13 cellular contexts compared by ENCODE assay signal in genomic region chr11:35162795-35163194, GRCh38. TPM values are rescaled to one million over a fixed set of nuclear protein-coding genes. Genes with fewer than 3 reads are reported as not detected.
DNase-seq lines count a peak whose midpoint lies in the region; ATAC-seq, FAIRE-seq and TF ChIP-seq lines count a peak whose summit lies in the region.
"Had no signal": no experiment of that assay in that cellular context is flagged by ENCODE, and none has a peak within 500 bp of the region (broad histone marks: within the 10 kb centered on the region; RNA-seq: fewer than 3 reads in every experiment).

No MANE protein-coding gene starts in this region.

- peaks cover 90% of the 10 kb centered on the region for H3K36me3 Mint-ChIP-seq in effector memory CD8-positive, alpha-beta T cell (ENCODE audit: insufficient read depth)
- no peaks in the 10 kb centered on the region for H3K36me3 Mint-ChIP-seq in glutamatergic neuron (ENCODE audit: unreplicated experiment)

- WGBS in smooth muscle cell (ENCODE audit: low lambda C conversion rate) = 90% methylated on average over 2 of the region's 2 CpGs

- H2AFZ ChIP-seq in smooth muscle cell (ENCODE audit: low read depth) = no peak overlapping the region

- no peaks in the 10 kb centered on the region for H3K9me3 Mint-ChIP-seq in effector memory CD8-positive, alpha-beta T cell
- no peaks in the 10 kb centered on the region for H3K9me3 Mint-ChIP-seq in glutamatergic neuron (ENCODE audit: unreplicated experiment)

- peaks cover 36% of the 10 kb centered on the region for H4K20me1 ChIP-seq in smooth muscle cell (ENCODE audit: low read depth)

- no peaks in the 10 kb centered on the region for H3K27me3 Mint-ChIP-seq in effector memory CD8-positive, alpha-beta T cell
- no peaks in the 10 kb centered on the region for H3K27me3 Mint-ChIP-seq in glutamatergic neuron (ENCODE audit: unreplicated experiment)

- H3K36me3 ChIP-seq in smooth muscle cell (ENCODE audit: low read depth) = no peaks in the 10 kb centered on the region

- no peak overlapping the region for H3K4me3 ChIP-seq in smooth muscle cell

- peak overlapping the region; percentile 77 to 79 for H3K4me3 Mint-ChIP-seq in effector memory CD8-positive, alpha-beta T cell
- no peak overlapping the region for H3K4me3 Mint-ChIP-seq in glutamatergic neuron (ENCODE audit: unreplicated experiment)

- H3K4me1 Mint-ChIP-seq in effector memory CD8-positive, alpha-beta T cell (ENCODE audit: low read depth in 2 of 2) = peaks cover 88 to 90% of the 10 kb centered on the region in 2 donors
- H3K4me1 Mint-ChIP-seq in glutamatergic neuron (ENCODE audit: low read depth, unreplicated experiment) = no peaks in the 10 kb centered on the region

- TF ChIP-seq CTCF in smooth muscle cell (IDR thresholded peaks at IDR 0.05; ENCODE audit: borderline replicate concordance, insufficient read depth, poor library complexity, severe bottlenecking) = no peak
- TF ChIP-seq CTCF in glutamatergic neuron (IDR thresholded peaks at IDR 0.05; ENCODE audit: partially characterized antibody, unreplicated experiment) = no peak
- TF ChIP-seq CTCF in GM13976 (IDR thresholded peaks at IDR 0.05; ENCODE audit: borderline replicate concordance, control extremely low read depth, extremely low read depth, insufficient read depth, missing control alignments) = no peak

- H3K27ac Mint-ChIP-seq in effector memory CD8-positive, alpha-beta T cell = peak overlapping the region; percentile 99 to 100
- no peak overlapping the region for H3K27ac Mint-ChIP-seq in glutamatergic neuron (ENCODE audit: unreplicated experiment)

- peak overlapping the region; percentile 34 for H3K27ac ChIP-seq in smooth muscle cell (ENCODE audit: low read depth)

- H3F3A ChIP-seq in smooth muscle cell (ENCODE audit: low read depth) = peaks cover 6% of the 10 kb centered on the region

- ATAC-seq in effector memory CD8-positive, alpha-beta T cell (replicated peaks) = no peak
- ATAC-seq: left cardiac atrium had no signal

- FAIRE-seq in GM18507 (lab: Jason Lieb, UNC) = peak; percentile 35
- FAIRE-seq: colon, G401.6 had no signal

- in situ Hi-C loops in GM13976 (cut with MboI; ENCODE audit: low sequenced_read_pairs, unreplicated experiment) = no loop called here

- peaks cover 31% of the 10 kb centered on the region for H3K4me1 ChIP-seq in smooth muscle cell (ENCODE audit: low read depth)

- no peaks in the 10 kb centered on the region for H3K9me3 ChIP-seq in smooth muscle cell (replicated peaks; ENCODE audit: low read depth)

- peaks cover 13% of the 10 kb centered on the region for H3K79me2 ChIP-seq in smooth muscle cell (ENCODE audit: low read depth)

- peak overlapping the region; percentile 15 for H3K4me2 ChIP-seq in smooth muscle cell

- no peaks in the 10 kb centered on the region for H3K27me3 ChIP-seq in smooth muscle cell (ENCODE audit: low read depth)

- DNase-seq in GM18507 (ENCODE audit: extremely low spot score, insufficient read length, low read depth) = no peak
- peak; percentile 25 for DNase-seq in SIG-M5 (lab: John Stamatoyannopoulos, UW)
- DNase-seq in effector memory CD8-positive, alpha-beta T cell = no peak
- no peak for DNase-seq in smooth muscle cell (lab: John Stamatoyannopoulos, UW; ENCODE audit: unreplicated experiment)
- no peak for DNase-seq in glutamatergic neuron
- no peak for DNase-seq in LoVo (ENCODE audit: low spot score)
- DNase-seq in cortex of kidney (lab: John Stamatoyannopoulos, UW) = no peak
- no peak for DNase-seq in GM13976 (ENCODE audit: low spot score)
- DNase-seq: activated CD4-positive, CD25-positive, alpha-beta regulatory T cell; left cardiac atrium; NCI-H2171 treated with DMSO at 0.1 percent for 48 hours had no signal

- H3K9ac ChIP-seq in smooth muscle cell (ENCODE audit: low read depth) = no peak overlapping the region

RNA-seq across cellular contexts. Expression of gene CD44, which starts 23.8 kb away (rescaled TPM):
- total RNA-seq in smooth muscle cell (143 and 248 TPM in 2 replicates), glutamatergic neuron (ENCODE audit: unreplicated experiment) (0.71 TPM)
- polyA plus RNA-seq in smooth muscle cell = 116 and 174 TPM in 2 replicates

Comparison
In these comparisons a context has a peak if more than half of its experiments do, and no peak if none do; other contexts are left out.
1. RNA of gene CD44, which starts 23.8 kb away (total RNA-seq): 143 to 248 TPM in smooth muscle cell; 0.71 TPM in glutamatergic neuron (single experiment); every median in the first group is over 10 times any median in the second.